23 cellular contexts compared by ENCODE assay signal in the genomic region with DNA sequence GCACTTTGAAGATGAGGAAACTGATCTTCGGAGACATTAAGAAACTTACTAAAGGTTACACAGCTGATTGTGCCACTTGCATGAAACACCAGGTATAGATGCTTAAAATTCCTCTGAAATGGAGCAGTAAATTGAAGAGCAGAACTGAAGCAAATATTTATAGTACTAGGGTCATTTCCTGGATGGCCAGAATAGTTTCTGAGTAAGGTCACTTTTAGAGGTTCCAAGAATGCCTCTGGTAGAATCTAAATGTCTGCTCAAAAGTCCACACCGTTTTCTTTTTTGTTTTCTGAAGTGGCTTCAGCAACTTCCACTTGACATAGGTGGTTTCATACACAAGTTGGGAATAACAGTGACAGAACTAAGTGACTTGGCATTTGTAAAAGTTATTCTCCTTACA. TPM values are rescaled to one million over a fixed set of nuclear protein-coding genes. Genes with fewer than 3 reads are reported as not detected.
DNase-seq lines count a peak whose midpoint lies in the region; TF ChIP-seq lines count a peak whose summit lies in the region.
"Had no signal": no experiment of that assay in that cellular context is flagged by ENCODE, and none has a peak within 500 bp of the region (broad histone marks: within the 10 kb centered on the region; RNA-seq: fewer than 3 reads in every experiment).

No MANE protein-coding gene starts in this region.

- peak overlapping the region; percentile 89 for H3K27ac Mint-ChIP-seq in progenitor cell of endocrine pancreas
- H3K27ac Mint-ChIP-seq: activated naive CD4-positive, alpha-beta T cell treated with anti-CD3 and anti-CD28 coated beads for 36 hours; natural killer cell; T-helper 2 cell treated with Interferon-gamma antibody and Interleukin-4, amounts not matched to agents 5 μg/mL and 100 μg/mL, for 36 hours had no signal

- no peak overlapping the region for H3K4me3 Mint-ChIP-seq in progenitor cell of endocrine pancreas (ENCODE audit: low read depth)
- H3K4me3 Mint-ChIP-seq: activated naive CD4-positive, alpha-beta T cell treated with anti-CD3 and anti-CD28 coated beads for 36 hours; brain; natural killer cell; T-helper 2 cell treated with Interferon-gamma antibody and Interleukin-4, amounts not matched to agents 5 μg/mL and 100 μg/mL, for 36 hours had no signal

- peak; percentile 63; the same call in 1 of the 2 replicates for TF ChIP-seq EP300 in Ishikawa (IDR thresholded peaks at IDR 0.05; ENCODE audit: borderline replicate concordance)

- no peak overlapping the region for H3K4me3 ChIP-seq in fibroblast of the aortic adventitia (ENCODE audit: low read depth, low read length)
- H3K4me3 ChIP-seq: GM12878, psoas muscle had no signal

- DNase-seq in DMS53 treated with DMSO at 0.1 percent for 48 hours (lab: John Stamatoyannopoulos, UW; ENCODE audit: unreplicated experiment) (peak; percentile 25), fibroblast of the aortic adventitia (ENCODE audit: low read depth) (peak; percentile 10), progenitor cell of endocrine pancreas (ENCODE audit: low spot score, unreplicated experiment) (no peak), SKM-1 treated with dmso at 0.1 percent for 144 hours (lab: John Stamatoyannopoulos, UW; ENCODE audit: unreplicated experiment) (no peak), DMS114 treated with DMSO at 0.1 percent for 48 hours (lab: John Stamatoyannopoulos, UW; ENCODE audit: unreplicated experiment) (no peak)
- no peak for DNase-seq in activated CD8-positive, alpha-beta memory T cell treated with anti-CD3 and anti-CD28 coated beads, Interleukin-2, amount 50 U/mL, for 4 hours
- no peak for DNase-seq in stimulated activated CD4-positive, alpha-beta T cell treated with anti-CD3 and anti-CD28 coated beads, Interleukin-2, amount 100 ng/mL, for 48 hours
- DNase-seq: activated naive CD4-positive, alpha-beta T cell treated with anti-CD3 and anti-CD28 coated beads for 36 hours; activated T-cell treated with anti-CD3 and anti-CD28 coated beads for 4 hours; dermis blood vessel endothelial cell; KBM-7; natural killer cell; NCI-H1436 treated with DMSO at 0.1 percent for 48 hours; psoas muscle; SHP77; substantia nigra had no signal

- H3K4me1 Mint-ChIP-seq in progenitor cell of endocrine pancreas (ENCODE audit: low read depth) = peaks cover 58% of the 10 kb centered on the region
- H3K4me1 Mint-ChIP-seq: natural killer cell had no signal

- H3K36me3 Mint-ChIP-seq in progenitor cell of endocrine pancreas (ENCODE audit: insufficient read depth) = no peaks in the 10 kb centered on the region
- H3K36me3 Mint-ChIP-seq: brain, natural killer cell had no signal

- no peaks in the 10 kb centered on the region for H3K27me3 Mint-ChIP-seq in progenitor cell of endocrine pancreas

- no peak for TF ChIP-seq RAD21 in Ishikawa (IDR thresholded peaks at IDR 0.05; ENCODE audit: low read depth)

- no peak for TF ChIP-seq CTCF in fibroblast of the aortic adventitia (IDR thresholded peaks at IDR 0.05; ENCODE audit: insufficient read depth, low read length)
- no peak for TF ChIP-seq CTCF in progenitor cell of endocrine pancreas (IDR thresholded peaks at IDR 0.05; ENCODE audit: unreplicated experiment)

- H3K9me3 Mint-ChIP-seq in progenitor cell of endocrine pancreas (ENCODE audit: low read depth) = no peaks in the 10 kb centered on the region
- H3K9me3 Mint-ChIP-seq: activated naive CD4-positive, alpha-beta T cell treated with anti-CD3 and anti-CD28 coated beads for 36 hours; brain; natural killer cell; T-helper 2 cell treated with Interferon-gamma antibody and Interleukin-4, amounts not matched to agents 5 μg/mL and 100 μg/mL, for 36 hours had no signal

TF ChIP-seq in Ishikawa, 13 proteins besides CTCF, POLR2A, EP300 and RAD21:
- peak; percentile 90 for TF ChIP-seq TEAD4 (IDR thresholded peaks at IDR 0.05)
- peak; percentile 77 for TF ChIP-seq TCF12 (IDR thresholded peaks at IDR 0.05; ENCODE audit: low read depth)
- no peak; the same call in 1 of the 2 replicates for TF ChIP-seq CEBPB (IDR thresholded peaks at IDR 0.05)
TF ChIP-seq in Ishikawa: peak in this region for 2.

RNA-seq across cellular contexts. Expression of a gene that starts 19.4 kb away (rescaled TPM):
- total RNA-seq in fibroblast of the aortic adventitia (ENCODE audit: low replicate concordance) (not detected in 2 replicates), progenitor cell of endocrine pancreas (not detected in 2 replicates)
- total RNA-seq: activated naive CD4-positive, alpha-beta T cell treated with anti-CD3 and anti-CD28 coated beads for 36 hours; dermis blood vessel endothelial cell; GM12878; H4; liver; natural killer cell; NCI-H460; psoas muscle had no signal

Comparison
In these comparisons a context has a peak if more than half of its experiments do, and no peak if none do; other contexts are left out.
1. DNase-seq: peak in DMS53 treated with DMSO at 0.1 percent for 48 hours (single experiment) and fibroblast of the aortic adventitia (single experiment); none in progenitor cell of endocrine pancreas (single experiment), activated CD8-positive, alpha-beta memory T cell treated with anti-CD3 and anti-CD28 coated beads, Interleukin-2, amount 50 U/mL, for 4 hours (single experiment), SKM-1 treated with dmso at 0.1 percent for 144 hours (single experiment), stimulated activated CD4-positive, alpha-beta T cell treated with anti-CD3 and anti-CD28 coated beads, Interleukin-2, amount 100 ng/mL, for 48 hours (0 of 2) and DMS114 treated with DMSO at 0.1 percent for 48 hours (single experiment).